In genomic region chr16:84595052-84595481, GRCh38 we compare ENCODE assay signal across 10 cellular contexts. TPM values are rescaled to one million over a fixed set of nuclear protein-coding genes. Genes with fewer than 3 reads are reported as not detected.
A peak's percentile ranks its signal among the peaks of the same experiment; 100 is the strongest.
DNase-seq lines count a peak whose midpoint lies in the region; TF ChIP-seq lines count a peak whose summit lies in the region.
"Had no signal": no experiment of that assay in that cellular context is flagged by ENCODE, and none has a peak within 500 bp of the region (broad histone marks: within the 10 kb centered on the region; RNA-seq: fewer than 3 reads in every experiment).

No MANE protein-coding gene starts in this region.

- DNase-seq in CD8-positive, alpha-beta memory T cell, result peak in 1 of 5 donors; percentile 72
- peak; percentile 49 to 71 (median 65) for DNase-seq in Peyer's patch
- no peak for DNase-seq in NCI-H187 (lab: John Stamatoyannopoulos, UW)
- DNase-seq in T1000 (lab: John Stamatoyannopoulos, UW), result no peak
- DNase-seq in NCI-H524 (lab: John Stamatoyannopoulos, UW), result no peak
- no peak for DNase-seq in HEK293T (ENCODE audit: extremely low spot score)
- DNase-seq: NCI-H82 had no signal

- TF ChIP-seq EP300 in neural cell (conservative IDR thresholded peaks at IDR 0.05; ENCODE audit: poor library complexity, severe bottlenecking), result no peak

- H3K27ac ChIP-seq in CD8-positive, alpha-beta memory T cell (ENCODE audit: low read depth, low read length), result peak overlapping the region; percentile 90
- H3K27ac ChIP-seq in Peyer's patch (peak overlapping the region; percentile 83 to 93 (median 90)), neural cell (ENCODE audit: low read length) (peak overlapping the region; percentile 50)
- H3K27ac ChIP-seq: right atrium auricular region had no signal

- peaks cover 5% of the 10 kb centered on the region for H3K79me2 ChIP-seq in neural cell (replicated peaks; ENCODE audit: insufficient read depth, low read length)

- H4K20me1 ChIP-seq in neural cell (ENCODE audit: insufficient read depth), result no peaks in the 10 kb centered on the region

- H3K4me2 ChIP-seq in neural cell (ENCODE audit: low read length), result no peak overlapping the region

- peaks cover 74 to 88% (median 82%) of the 10 kb centered on the region in 3 donors for H3K4me1 Mint-ChIP-seq in CD8-positive, alpha-beta memory T cell
- peaks cover 76% of the 10 kb centered on the region for H3K4me1 Mint-ChIP-seq in dendritic cell treated with granulocyte-macrophage colony-stimulating factor and Interleukin-4, amounts not matched to agents 40 ng/mL and 50 ng/mL, for 4 days (ENCODE audit: low read depth)

- no peaks in the 10 kb centered on the region for H3K9me2 ChIP-seq in neural cell (ENCODE audit: insufficient read depth, low read length)

- H3K27ac Mint-ChIP-seq in CD8-positive, alpha-beta memory T cell, result peak overlapping the region; percentile 95 to 100 (median 99)
- peak overlapping the region; percentile 77 for H3K27ac Mint-ChIP-seq in dendritic cell treated with granulocyte-macrophage colony-stimulating factor and Interleukin-4, amounts not matched to agents 40 ng/mL and 50 ng/mL, for 4 days

- no peaks in the 10 kb centered on the region for H3K27me3 ChIP-seq in CD8-positive, alpha-beta memory T cell (ENCODE audit: insufficient read depth, low read length, poor library complexity, severe bottlenecking)
- H3K27me3 ChIP-seq in Peyer's patch (no peaks in the 10 kb centered on the region), neural cell (ENCODE audit: insufficient read depth, low read depth, low read length) (no peaks in the 10 kb centered on the region)
- H3K27me3 ChIP-seq: right atrium auricular region had no signal

- peaks cover 5 to 55% (median 6%) of the 10 kb centered on the region in 3 donors for H3K36me3 Mint-ChIP-seq in CD8-positive, alpha-beta memory T cell
- peaks cover 81% of the 10 kb centered on the region for H3K36me3 Mint-ChIP-seq in dendritic cell treated with granulocyte-macrophage colony-stimulating factor and Interleukin-4, amounts not matched to agents 40 ng/mL and 50 ng/mL, for 4 days (ENCODE audit: low read depth)

- peaks cover under 1% of the 10 kb centered on the region for H3K36me3 ChIP-seq in CD8-positive, alpha-beta memory T cell (ENCODE audit: insufficient read depth, low read length)
- H3K36me3 ChIP-seq in Peyer's patch (peaks cover 0 to 2% (median 0%) of the 10 kb centered on the region in 3 donors), neural cell (ENCODE audit: insufficient read depth, low read length) (no peaks in the 10 kb centered on the region)
- H3K36me3 ChIP-seq: right atrium auricular region had no signal

- peaks cover 0 to 4% of the 10 kb centered on the region in 2 donors for H3K27me3 Mint-ChIP-seq in CD8-positive, alpha-beta memory T cell
- no peaks in the 10 kb centered on the region for H3K27me3 Mint-ChIP-seq in dendritic cell treated with granulocyte-macrophage colony-stimulating factor and Interleukin-4, amounts not matched to agents 40 ng/mL and 50 ng/mL, for 4 days

- intact Hi-C loops in dendritic cell treated with granulocyte-macrophage colony-stimulating factor and Interleukin-4, amounts not matched to agents 40 ng/mL and 50 ng/mL, for 4 days (cut with micrococcal nuclease), result no loop called here

- H2AFZ ChIP-seq in neural cell (ENCODE audit: low read depth, low read length), result no peak overlapping the region

- H3K4me1 ChIP-seq in CD8-positive, alpha-beta memory T cell (ENCODE audit: insufficient read depth, low read length), result peaks cover 60% of the 10 kb centered on the region
- peaks cover 6 to 35% (median 31%) of the 10 kb centered on the region in 4 donors for H3K4me1 ChIP-seq in Peyer's patch

- no peaks in the 10 kb centered on the region for H3F3A ChIP-seq in neural cell (ENCODE audit: insufficient read depth, low read length, poor library complexity, severe bottlenecking)

- H3K9me3 ChIP-seq in CD8-positive, alpha-beta memory T cell (ENCODE audit: low read length), result no peaks in the 10 kb centered on the region
- H3K9me3 ChIP-seq in Peyer's patch (no peaks in the 10 kb centered on the region), neural cell (ENCODE audit: low read length) (no peaks in the 10 kb centered on the region)
- H3K9me3 ChIP-seq: right atrium auricular region had no signal

- TF ChIP-seq CTCF in Peyer's patch (IDR thresholded peaks at IDR 0.05) (no peak), neural cell (IDR thresholded peaks at IDR 0.05; ENCODE audit: poor library complexity, severe bottlenecking) (no peak)

- peak overlapping the region; percentile 53 for H3K4me3 ChIP-seq in CD8-positive, alpha-beta memory T cell (ENCODE audit: low read length)
- peak overlapping the region; percentile 36 to 42 (median 40) for H3K4me3 ChIP-seq in Peyer's patch
- H3K4me3 ChIP-seq in neural cell (ENCODE audit: low read length), result no peak overlapping the region
- H3K4me3 ChIP-seq: right atrium auricular region had no signal

- H3K9ac ChIP-seq in neural cell (ENCODE audit: low read length), result no peak overlapping the region

- TF ChIP-seq RAD21 in neural cell (conservative IDR thresholded peaks at IDR 0.05), result no peak

- peak overlapping the region; percentile 72 to 96 (median 88) for H3K4me3 Mint-ChIP-seq in CD8-positive, alpha-beta memory T cell
- no peak overlapping the region for H3K4me3 Mint-ChIP-seq in dendritic cell treated with granulocyte-macrophage colony-stimulating factor and Interleukin-4, amounts not matched to agents 40 ng/mL and 50 ng/mL, for 4 days

- TF ChIP-seq POLR2A in Peyer's patch (IDR thresholded peaks at IDR 0.05), result no peak

- CTCF ChIA-PET in CD8-positive, alpha-beta memory T cell (lab: Charles Lee), result interaction anchor here (0.5 to 6.6 kb wide), 4 partner anchors 12 to 84 kb away, joined by 4 to 42 read pairs (median 6); partner anchors contain the start of gene COTL1
- CTCF ChIA-PET in HEK293T (lab: Yijun Ruan, JAX), result no interaction called here

- H3K9me3 Mint-ChIP-seq in CD8-positive, alpha-beta memory T cell, result no peaks in the 10 kb centered on the region
- H3K9me3 Mint-ChIP-seq in dendritic cell treated with granulocyte-macrophage colony-stimulating factor and Interleukin-4, amounts not matched to agents 40 ng/mL and 50 ng/mL, for 4 days, result no peaks in the 10 kb centered on the region

- POLR2A ChIA-PET in CD8-positive, alpha-beta memory T cell (lab: Charles Lee), result interaction anchor here (1.6 to 7.6 kb wide), 6 partner anchors 9 to 46 kb away, joined by 4 to 77 read pairs (median 16); partner anchors contain the start of gene COTL1
- POLR2A ChIA-PET in HEK293T (lab: Yijun Ruan, JAX), result no interaction called here

TF ChIP-seq in neural cell, 6 proteins besides CTCF, POLR2A, EP300 and RAD21:
- TF ChIP-seq EZH2 (IDR thresholded peaks at IDR 0.05; ENCODE audit: borderline replicate concordance, insufficient read depth, low read length, poor library complexity, severe bottlenecking), result no peak

TF ChIP-seq in HEK293T, 16 proteins besides CTCF, POLR2A, EP300 and RAD21:
- TF ChIP-seq TARDBP (IDR thresholded peaks at IDR 0.05) (no peak), HDGF (IDR thresholded peaks at IDR 0.05; ENCODE audit: borderline replicate concordance) (no peak), BHLHE40 (IDR thresholded peaks at IDR 0.05; ENCODE audit: borderline replicate concordance) (no peak), FOXM1 (IDR thresholded peaks at IDR 0.05; ENCODE audit: borderline replicate concordance) (no peak), FOXA1 (IDR thresholded peaks at IDR 0.05) (no peak)

RNA-seq across cellular contexts. Expression of gene COTL1, which starts 22.8 kb away (rescaled TPM):
- 100 to 1,000 TPM; 373 to 388 TPM for total RNA-seq in CD8-positive, alpha-beta memory T cell
- polyA plus RNA-seq in CD8-positive, alpha-beta memory T cell, result 653 TPM
- 10 to 100 TPM; 29.6 to 84.2 (median 43.1) TPM for total RNA-seq in Peyer's patch
- 86.6 and 91.2 TPM in 2 replicates for polyA plus RNA-seq in neural cell
- 70.0 and 73.5 TPM in 2 replicates for polyA minus RNA-seq in neural cell

RNA-seq across cellular contexts. Expression of gene KLHL36, which starts 53.2 kb away (rescaled TPM):
- 10 to 100 TPM; 39.7 to 41.2 TPM for total RNA-seq in CD8-positive, alpha-beta memory T cell
- polyA plus RNA-seq in CD8-positive, alpha-beta memory T cell, result 34.0 TPM
- 10 to 100 TPM; 57.8 to 81.4 (median 74.4) TPM for total RNA-seq in Peyer's patch
- polyA plus RNA-seq in neural cell, result 43.8 and 53.9 TPM in 2 replicates
- 78.7 and 86.4 TPM in 2 replicates for polyA minus RNA-seq in neural cell

Comparison
In these comparisons a context has a peak if more than half of its experiments do, and no peak if none do; other contexts are left out.
1. DNase-seq: peak in Peyer's patch (3 of 3); none in NCI-H187 (0 of 2), T1000 (single experiment), NCI-H524 (0 of 2) and HEK293T (single experiment).
2. RNA of gene COTL1, which starts 22.8 kb away (total RNA-seq): 373 to 388 TPM in CD8-positive, alpha-beta memory T cell; 29.6 to 84.2 TPM in Peyer's patch; every median in the first group is over 4 times any median in the second.
3. Peak in every context shown above with its lines, with median percentiles within 50 percentile points of each other: H3K27ac ChIP-seq.